In the genomic region with DNA sequence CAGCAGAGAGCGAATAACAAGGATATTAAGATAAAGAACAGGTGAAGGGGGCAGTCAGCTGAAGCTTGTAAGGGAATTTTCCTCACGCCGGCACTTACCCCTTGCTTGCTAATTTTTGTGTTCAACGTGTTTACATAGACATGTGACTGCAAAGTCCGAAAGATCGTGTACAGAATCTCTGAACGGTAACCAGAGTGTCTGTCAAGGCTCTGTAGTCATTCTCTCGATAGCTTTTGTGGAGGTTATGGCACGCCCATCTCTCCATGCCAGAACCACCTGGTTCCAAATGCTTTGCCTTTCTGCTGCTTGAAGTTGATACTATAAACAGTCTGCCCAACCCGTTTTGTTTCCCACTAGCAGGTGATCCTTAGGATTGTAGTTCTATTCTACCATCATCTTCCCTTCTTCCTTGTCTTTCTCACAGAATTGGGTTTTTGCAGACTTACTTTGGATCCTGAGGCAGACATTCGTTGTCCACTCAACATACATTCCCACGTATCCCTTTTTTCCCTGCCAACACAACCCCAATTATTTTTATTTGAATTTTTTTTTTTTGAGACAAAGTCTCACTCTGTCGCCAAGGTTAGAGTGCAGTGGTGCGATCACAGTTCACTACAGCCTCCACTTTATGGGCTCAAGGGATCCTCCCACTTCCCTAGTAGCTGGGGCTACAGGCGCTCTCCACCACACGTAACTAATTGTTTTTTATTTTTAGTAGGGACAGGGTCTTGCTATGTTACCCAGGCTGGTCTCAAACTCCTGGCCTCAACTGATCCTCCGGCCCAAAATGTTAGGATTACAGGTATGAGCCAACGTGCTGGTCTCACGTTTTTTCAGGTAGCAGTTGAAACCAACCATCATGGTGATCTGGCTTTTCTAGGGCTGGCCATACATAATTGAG, we compare ENCODE assay signal across 8 cellular contexts. TPM values are rescaled to one million over a fixed set of nuclear protein-coding genes. Genes with fewer than 3 reads are reported as not detected.
DNase-seq lines count a peak whose midpoint lies in the region; ATAC-seq and TF ChIP-seq lines count a peak whose summit lies in the region.

No MANE protein-coding gene starts in this region.

- H3K27ac Mint-ChIP-seq in WTC11, result peak overlapping the region; percentile 98
- peak overlapping the region; percentile 91 to 95 for H3K27ac Mint-ChIP-seq in natural killer cell

- peak overlapping the region; percentile 97 for H3K4me3 ChIP-seq in epithelial cell of proximal tubule (ENCODE audit: low read depth, low read length)

- H3K4me3 Mint-ChIP-seq in WTC11 (peak overlapping the region; percentile 93), natural killer cell (peak overlapping the region; percentile 91)

- H3K27me3 Mint-ChIP-seq in WTC11 (ENCODE audit: low read depth) (no peaks in the 10 kb centered on the region), natural killer cell (ENCODE audit: low read depth in 2 of 2) (no peaks in the 10 kb centered on the region)

- H3K4me1 Mint-ChIP-seq in WTC11 (peaks cover 23% of the 10 kb centered on the region), natural killer cell (peaks cover 29 to 31% of the 10 kb centered on the region in 2 donors)

- TF ChIP-seq CTCF in WTC11 (IDR thresholded peaks at IDR 0.05), result no peak
- no peak for TF ChIP-seq CTCF in epithelial cell of proximal tubule (conservative IDR thresholded peaks at IDR 0.05; ENCODE audit: low read depth, low read length)
- TF ChIP-seq CTCF in natural killer cell (IDR thresholded peaks at IDR 0.05), result no peak

- H3K9me3 Mint-ChIP-seq in WTC11, result peaks cover 6% of the 10 kb centered on the region; the same call in 1 of the 2 replicates
- no peaks in the 10 kb centered on the region for H3K9me3 Mint-ChIP-seq in natural killer cell

- H3K36me3 Mint-ChIP-seq in WTC11 (peaks cover 23% of the 10 kb centered on the region), natural killer cell (no peaks in the 10 kb centered on the region)

- POLR2A ChIA-PET in WTC11 (lab: Charles Lee), result interaction anchor here (0.6 to 1.1 kb wide), 2 partner anchors 8 to 11 kb away, joined by 3 to 4 read pairs; no protein-coding TSS in a partner anchor

- DNase-seq in SIG-M5 treated with dmso at 0.1 percent for 504 hours (lab: John Stamatoyannopoulos, UW; ENCODE audit: unreplicated experiment), result peak; percentile 21
- no peak for DNase-seq in SIG-M5 (lab: John Stamatoyannopoulos, UW)
- DNase-seq in HuH-7 (ENCODE audit: low spot score), result peak; percentile 26
- no peak for DNase-seq in WTC11 (ENCODE audit: low spot score)
- DNase-seq in epithelial cell of proximal tubule (ENCODE audit: low read depth), result no peak
- DNase-seq in natural killer cell, result no peak
- DNase-seq in middle frontal gyrus (ENCODE audit: extremely low spot score, low spot score), result no peak

- CTCF ChIA-PET in WTC11 (lab: Charles Lee), result no interaction called here

- no peak for ATAC-seq in WTC11
- no peak for ATAC-seq in natural killer cell
- ATAC-seq in HG02678 (IDR thresholded peaks at IDR 0.05; ENCODE audit: unreplicated experiment), result no peak

- intact Hi-C loops in natural killer cell (cut with micrococcal nuclease), result loop anchor here (1.0 kb wide), 2 partner anchors 22 to 66 kb away; a partner anchor contains a TSS

TF ChIP-seq in WTC11, 78 proteins besides CTCF, POLR2A, EP300 and RAD21:
- no peak for TF ChIP-seq ZNF232 (CRISPR knock-in tag; IDR thresholded peaks at IDR 0.05)
- TF ChIP-seq CBFB (CRISPR knock-in tag; IDR thresholded peaks at IDR 0.05; ENCODE audit: low read depth), result no peak
- TF ChIP-seq TEAD4 (CRISPR knock-in tag; IDR thresholded peaks at IDR 0.05), result no peak
- no peak for TF ChIP-seq ZNF219 (CRISPR knock-in tag; IDR thresholded peaks at IDR 0.05; ENCODE audit: borderline replicate concordance)
- TF ChIP-seq, protein P1, sequence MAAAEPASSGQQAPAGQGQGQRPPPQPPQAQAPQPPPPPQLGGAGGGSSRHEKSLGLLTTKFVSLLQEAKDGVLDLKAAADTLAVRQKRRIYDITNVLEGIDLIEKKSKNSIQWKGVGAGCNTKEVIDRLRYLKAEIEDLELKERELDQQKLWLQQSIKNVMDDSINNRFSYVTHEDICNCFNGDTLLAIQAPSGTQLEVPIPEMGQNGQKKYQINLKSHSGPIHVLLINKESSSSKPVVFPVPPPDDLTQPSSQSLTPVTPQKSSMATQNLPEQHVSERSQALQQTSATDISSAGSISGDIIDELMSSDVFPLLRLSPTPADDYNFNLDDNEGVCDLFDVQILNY (CRISPR knock-in tag; IDR thresholded peaks at IDR 0.05), result no peak
- no peak for TF ChIP-seq SMAD4 (CRISPR knock-in tag; IDR thresholded peaks at IDR 0.05)
- TF ChIP-seq, protein P2, sequence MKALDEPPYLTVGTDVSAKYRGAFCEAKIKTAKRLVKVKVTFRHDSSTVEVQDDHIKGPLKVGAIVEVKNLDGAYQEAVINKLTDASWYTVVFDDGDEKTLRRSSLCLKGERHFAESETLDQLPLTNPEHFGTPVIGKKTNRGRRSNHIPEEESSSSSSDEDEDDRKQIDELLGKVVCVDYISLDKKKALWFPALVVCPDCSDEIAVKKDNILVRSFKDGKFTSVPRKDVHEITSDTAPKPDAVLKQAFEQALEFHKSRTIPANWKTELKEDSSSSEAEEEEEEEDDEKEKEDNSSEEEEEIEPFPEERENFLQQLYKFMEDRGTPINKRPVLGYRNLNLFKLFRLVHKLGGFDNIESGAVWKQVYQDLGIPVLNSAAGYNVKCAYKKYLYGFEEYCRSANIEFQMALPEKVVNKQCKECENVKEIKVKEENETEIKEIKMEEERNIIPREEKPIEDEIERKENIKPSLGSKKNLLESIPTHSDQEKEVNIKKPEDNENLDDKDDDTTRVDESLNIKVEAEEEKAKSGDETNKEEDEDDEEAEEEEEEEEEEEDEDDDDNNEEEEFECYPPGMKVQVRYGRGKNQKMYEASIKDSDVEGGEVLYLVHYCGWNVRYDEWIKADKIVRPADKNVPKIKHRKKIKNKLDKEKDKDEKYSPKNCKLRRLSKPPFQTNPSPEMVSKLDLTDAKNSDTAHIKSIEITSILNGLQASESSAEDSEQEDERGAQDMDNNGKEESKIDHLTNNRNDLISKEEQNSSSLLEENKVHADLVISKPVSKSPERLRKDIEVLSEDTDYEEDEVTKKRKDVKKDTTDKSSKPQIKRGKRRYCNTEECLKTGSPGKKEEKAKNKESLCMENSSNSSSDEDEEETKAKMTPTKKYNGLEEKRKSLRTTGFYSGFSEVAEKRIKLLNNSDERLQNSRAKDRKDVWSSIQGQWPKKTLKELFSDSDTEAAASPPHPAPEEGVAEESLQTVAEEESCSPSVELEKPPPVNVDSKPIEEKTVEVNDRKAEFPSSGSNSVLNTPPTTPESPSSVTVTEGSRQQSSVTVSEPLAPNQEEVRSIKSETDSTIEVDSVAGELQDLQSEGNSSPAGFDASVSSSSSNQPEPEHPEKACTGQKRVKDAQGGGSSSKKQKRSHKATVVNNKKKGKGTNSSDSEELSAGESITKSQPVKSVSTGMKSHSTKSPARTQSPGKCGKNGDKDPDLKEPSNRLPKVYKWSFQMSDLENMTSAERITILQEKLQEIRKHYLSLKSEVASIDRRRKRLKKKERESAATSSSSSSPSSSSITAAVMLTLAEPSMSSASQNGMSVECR (CRISPR knock-in tag; IDR thresholded peaks at IDR 0.05; ENCODE audit: borderline replicate concordance), result no peak
- TF ChIP-seq NR3C1 (CRISPR knock-in tag; conservative IDR thresholded peaks at IDR 0.05; ENCODE audit: low read depth), result no peak

RNA-seq across cellular contexts. Expression of a gene that starts 1.3 kb away (rescaled TPM):
- 87.4 to 96.2 TPM (median 92.3 TPM) in 3 replicates for total RNA-seq in WTC11 (2021)
- total RNA-seq in epithelial cell of proximal tubule, result 42.0 and 54.1 TPM in 2 replicates
- total RNA-seq in natural killer cell, result 100 to 1,000 TPM; 184 to 204 (median 199) TPM

Comparison
In these comparisons a context has a peak if more than half of its experiments do, and no peak if none do; other contexts are left out.
1. DNase-seq: peak in SIG-M5 treated with dmso at 0.1 percent for 504 hours (single experiment) and HuH-7 (single experiment); none in SIG-M5 (single experiment), WTC11 (single experiment), epithelial cell of proximal tubule (single experiment), natural killer cell (single experiment) and middle frontal gyrus (single experiment).